In genomic region chr9:137242329-137243204, GRCh38 we compare ENCODE assay signal across 8 cellular contexts. TPM values are rescaled to one million over a fixed set of nuclear protein-coding genes. Genes with fewer than 3 reads are reported as not detected.
DNase-seq lines count a peak whose midpoint lies in the region; ATAC-seq, FAIRE-seq and TF ChIP-seq lines count a peak whose summit lies in the region.

No MANE protein-coding gene starts in this region.

- no peak for TF ChIP-seq CTCF in CD4-positive, alpha-beta T cell (IDR thresholded peaks at IDR 0.05)
- no peak for TF ChIP-seq CTCF in OCI-LY7 (conservative IDR thresholded peaks at IDR 0.05; ENCODE audit: low read length)
- no peak for TF ChIP-seq CTCF in endothelial cell of umbilical vein (IDR thresholded peaks at IDR 0.05; ENCODE audit: extremely low read depth in 1 of 2, insufficient read depth in 1 of 2, low read depth in 1 of 2, low read length in 2 of 2)
- no peak for TF ChIP-seq CTCF in osteoblast (IDR thresholded peaks at IDR 0.05; ENCODE audit: extremely low read depth, low read depth, low read length)

- CTCF ChIA-PET in CD4-positive, alpha-beta T cell (lab: Charles Lee): interaction anchor here (1.3 kb wide), 1 partner anchor 12 kb away, joined by 4 read pairs; the partner anchor contains the start of gene NELFB
- CTCF ChIA-PET in OCI-LY7 (lab: Charles Lee; ENCODE audit: unreplicated experiment) (no interaction called here), endothelial cell of umbilical vein (lab: Charles Lee) (interaction anchor here (0.9 kb wide), 1 partner anchor 12 kb away, joined by 6 read pairs; the partner anchor contains the start of gene NELFB)

- H3K27me3 Mint-ChIP-seq in CD4-positive, alpha-beta T cell: no peaks in the 10 kb centered on the region

- intact Hi-C loops in CD4-positive, alpha-beta T cell (cut with DNase I, micrococcal nuclease): no loop called here
- intact Hi-C loops in OCI-LY7 (cut with micrococcal nuclease; ENCODE audit: unreplicated experiment): no loop called here
- intact Hi-C loops in endothelial cell of umbilical vein (cut with micrococcal nuclease): no loop called here

- peak overlapping the region; percentile 85 for H3K4me3 Mint-ChIP-seq in CD4-positive, alpha-beta T cell

- H3K4me2 ChIP-seq in OCI-LY7 (ENCODE audit: low read length): peak overlapping the region; percentile 99
- peak overlapping the region; percentile 85 for H3K4me2 ChIP-seq in endothelial cell of umbilical vein (ENCODE audit: insufficient read depth, low read length)
- peak overlapping the region; percentile 88 for H3K4me2 ChIP-seq in osteoblast (ENCODE audit: insufficient read depth, low read length)

- no peak for FAIRE-seq in endothelial cell of umbilical vein (lab: Jason Lieb, UNC)

- peaks cover 17% of the 10 kb centered on the region for H3K4me1 Mint-ChIP-seq in CD4-positive, alpha-beta T cell (ENCODE audit: low read depth)

- no TSS peak for BruUV-seq in OCI-LY7 (replicated peaks; lab: Mats Ljungman, UMichigan)
- BruUV-seq in endothelial cell of umbilical vein (replicated peaks; lab: Mats Ljungman, UMichigan): no TSS peak

- peak overlapping the region; percentile 89 for H3K27ac Mint-ChIP-seq in CD4-positive, alpha-beta T cell

- dilution Hi-C loops in endothelial cell of umbilical vein (cut with MboI; ENCODE audit: extremely low pct_ligation_motif_present, low sequenced_read_pairs): no loop called here

- no peaks in the 10 kb centered on the region for H3K9me3 Mint-ChIP-seq in CD4-positive, alpha-beta T cell

- peak overlapping the region; percentile 64 for H3K9ac ChIP-seq in endothelial cell of umbilical vein (replicated peaks; ENCODE audit: extremely low read depth, insufficient read depth, low read length)

- H3K4me3 ChIP-seq in OCI-LY7 (ENCODE audit: low read depth, low read length, poor library complexity, severe bottlenecking) (peak overlapping the region; percentile 98), endothelial cell of umbilical vein (replicated peaks in 1 of 3; ENCODE audit: insufficient read depth in 1 of 3, low read depth in 1 of 3, low read length in 3 of 3) (peak overlapping the region; percentile 70 to 73 (median 72)), osteoblast (ENCODE audit: insufficient read depth, low read length) (peak overlapping the region; percentile 89)

- H3K9me3 ChIP-seq in CD4-positive, alpha-beta T cell (ENCODE audit: control insufficient read depth, low read length): no peaks in the 10 kb centered on the region
- no peaks in the 10 kb centered on the region for H3K9me3 ChIP-seq in OCI-LY7 (ENCODE audit: low read length)
- H3K9me3 ChIP-seq in endothelial cell of umbilical vein (replicated peaks; ENCODE audit: control insufficient read depth, insufficient read depth, low read length): no peaks in the 10 kb centered on the region
- no peaks in the 10 kb centered on the region for H3K9me3 ChIP-seq in osteoblast (ENCODE audit: low read depth, low read length)

- no peak for ATAC-seq in CD4-positive, alpha-beta T cell (ENCODE audit: poor library complexity)
- ATAC-seq in HG03521 (IDR thresholded peaks at IDR 0.05; ENCODE audit: unreplicated experiment): no peak

- no peaks in the 10 kb centered on the region for H3K9me2 ChIP-seq in OCI-LY7 (ENCODE audit: insufficient read depth, low read length)

- no peak overlapping the region for H2AFZ ChIP-seq in OCI-LY7 (ENCODE audit: low read length)
- no peak overlapping the region for H2AFZ ChIP-seq in endothelial cell of umbilical vein (ENCODE audit: low read depth, low read length)
- no peak overlapping the region for H2AFZ ChIP-seq in osteoblast (ENCODE audit: low read length)

- no peaks in the 10 kb centered on the region for H3K9me1 ChIP-seq in endothelial cell of umbilical vein (replicated peaks; ENCODE audit: control insufficient read depth, extremely low read depth, insufficient read depth, low read length)

- H3K36me3 ChIP-seq in OCI-LY7 (ENCODE audit: insufficient read depth, low read length) (peaks cover 28% of the 10 kb centered on the region), endothelial cell of umbilical vein (ENCODE audit: control insufficient read depth in 2 of 2, extremely low read depth in 1 of 2, insufficient read depth in 2 of 2, low read length in 2 of 2) (peaks cover 6 to 16% of the 10 kb centered on the region in 2 experiments), osteoblast (ENCODE audit: insufficient read depth, low read length) (peaks cover 20% of the 10 kb centered on the region)

- TF ChIP-seq POLR2A in endothelial cell of umbilical vein (IDR thresholded peaks at IDR 0.05; ENCODE audit: low read depth, low read length): no peak

- H4K20me1 ChIP-seq in OCI-LY7 (ENCODE audit: insufficient read depth, low read length) (peaks cover 14% of the 10 kb centered on the region), endothelial cell of umbilical vein (replicated peaks; ENCODE audit: control insufficient read depth, extremely low read depth, insufficient read depth, low read length) (no peaks in the 10 kb centered on the region), osteoblast (ENCODE audit: insufficient read depth, low read length) (peaks cover 31% of the 10 kb centered on the region)

- H3K79me2 ChIP-seq in OCI-LY7 (ENCODE audit: insufficient read depth, low read depth, low read length): peaks cover 34% of the 10 kb centered on the region
- peaks cover 25% of the 10 kb centered on the region for H3K79me2 ChIP-seq in endothelial cell of umbilical vein (ENCODE audit: control insufficient read depth, insufficient read depth, low read length)
- H3K79me2 ChIP-seq in osteoblast (ENCODE audit: insufficient read depth, low read length): peaks cover 38% of the 10 kb centered on the region

- H3K4me1 ChIP-seq in OCI-LY7 (ENCODE audit: insufficient read depth, low read length, poor library complexity, severe bottlenecking) (peaks cover 51% of the 10 kb centered on the region), endothelial cell of umbilical vein (ENCODE audit: control insufficient read depth, extremely low read depth, insufficient read depth, low read length) (peaks cover 13% of the 10 kb centered on the region), osteoblast (ENCODE audit: insufficient read depth, low read length) (peaks cover 8% of the 10 kb centered on the region)

- H3K36me3 Mint-ChIP-seq in CD4-positive, alpha-beta T cell (ENCODE audit: low read depth): peaks cover 22% of the 10 kb centered on the region

- peak overlapping the region; percentile 53 for H3K27ac ChIP-seq in CD4-positive, alpha-beta T cell (ENCODE audit: low read depth, low read length)
- H3K27ac ChIP-seq in OCI-LY7 (ENCODE audit: low read depth, low read length, poor library complexity, severe bottlenecking): peak overlapping the region; percentile 39
- H3K27ac ChIP-seq in endothelial cell of umbilical vein (ENCODE audit: insufficient read depth, low read depth, low read length): peak overlapping the region; percentile 46
- H3K27ac ChIP-seq in osteoblast (ENCODE audit: low read depth, low read length): peak overlapping the region; percentile 34

- no peaks in the 10 kb centered on the region for H3K27me3 ChIP-seq in CD4-positive, alpha-beta T cell (ENCODE audit: control insufficient read depth, insufficient read depth, low read length)
- H3K27me3 ChIP-seq in endothelial cell of umbilical vein (ENCODE audit: control insufficient read depth in 2 of 2, insufficient read depth in 2 of 2, low read length in 2 of 2): no peaks in the 10 kb centered on the region
- no peaks in the 10 kb centered on the region for H3K27me3 ChIP-seq in osteoblast (ENCODE audit: insufficient read depth, low read length)

- peak in 1 of 10 experiments; percentile 18 for DNase-seq in CD4-positive, alpha-beta T cell
- DNase-seq in OCI-LY7 (ENCODE audit: low spot score): no peak
- no peak for DNase-seq in endothelial cell of umbilical vein (ENCODE audit: low read depth, low spot score)
- peak; percentile 80 for DNase-seq in osteoblast (ENCODE audit: insufficient read length, low spot score, missing footprints)
- DNase-seq in amygdala (lab: John Stamatoyannopoulos, UW): no peak
- DNase-seq in NCI-H1092 (lab: John Stamatoyannopoulos, UW): no peak
- no peak for DNase-seq in NCI-H510A treated with DMSO at 0.1 percent for 48 hours (lab: John Stamatoyannopoulos, UW)

- POLR2A ChIA-PET in CD4-positive, alpha-beta T cell (lab: Charles Lee): interaction anchor here (0.8 to 3.3 kb wide), 6 partner anchors 11 to 156 kb away, joined by 3 to 27 read pairs (median 6); partner anchors contain the start of genes DPP7, MAN1B1, NELFB and TPRN
- POLR2A ChIA-PET in OCI-LY7 (lab: Charles Lee): interaction anchor here (1.5 kb wide), 1 partner anchor 11 kb away, joined by 7 read pairs; no protein-coding TSS in a partner anchor
- POLR2A ChIA-PET in endothelial cell of umbilical vein (lab: Charles Lee): interaction anchor here (0.7 to 5.0 kb wide), 7 partner anchors 10 to 186 kb away, joined by 3 to 66 read pairs (median 5); partner anchors contain the start of genes MAN1B1, NELFB, STPG3 and TOR4A

RNA-seq across cellular contexts. Expression of gene TUBB4B, which starts 1.5 kb away (rescaled TPM):
- total RNA-seq in CD4-positive, alpha-beta T cell: 10 to 100 TPM; 93.8 to 98.2 TPM
- total RNA-seq in OCI-LY7 (2014; rRNA removed; shearing (Covaris generic)): 376 and 417 TPM in 2 replicates
- total RNA-seq in OCI-LY7 (2022) (402 and 443 TPM in 2 replicates), endothelial cell of umbilical vein (546 and 558 TPM in 2 replicates), osteoblast (67.7 and 74.0 TPM in 2 replicates)
- polyA plus RNA-seq in endothelial cell of umbilical vein: 418 and 439 TPM in 2 replicates
- polyA plus RNA-seq in endothelial cell of umbilical vein (2011; cell fraction: cytosol; rRNA removed): 440 and 482 TPM in 2 replicates
- polyA plus RNA-seq in endothelial cell of umbilical vein (2011; cell fraction: nucleus; rRNA removed): 302 and 352 TPM in 2 replicates
- 344 and 522 TPM in 2 replicates for polyA plus RNA-seq in endothelial cell of umbilical vein (2012)
- polyA minus RNA-seq in endothelial cell of umbilical vein: 231 and 299 TPM in 2 replicates
- polyA minus RNA-seq in endothelial cell of umbilical vein (2011; cell fraction: cytosol; rRNA and poly(A)+ RNA removed): 405 TPM
- polyA minus RNA-seq in endothelial cell of umbilical vein (2011; cell fraction: nucleus; rRNA and poly(A)+ RNA removed): 104 and 126 TPM in 2 replicates

RNA-seq across cellular contexts. Expression of gene STPG3, which starts 8.5 kb away (rescaled TPM):
- total RNA-seq in CD4-positive, alpha-beta T cell: not detected
- total RNA-seq in OCI-LY7 (2014; rRNA removed; shearing (Covaris generic)): 0.73 TPM in 1 of 2 replicates, not detected in the other
- 1.7 and 2.7 TPM in 2 replicates for total RNA-seq in OCI-LY7 (2022)
- total RNA-seq in endothelial cell of umbilical vein: not detected in 2 replicates
- not detected in 2 replicates for polyA plus RNA-seq in endothelial cell of umbilical vein
- not detected in 2 replicates for polyA plus RNA-seq in endothelial cell of umbilical vein (2011; cell fraction: cytosol; rRNA removed)
- polyA plus RNA-seq in endothelial cell of umbilical vein (2011; cell fraction: nucleus; rRNA removed): not detected in 2 replicates
- polyA plus RNA-seq in endothelial cell of umbilical vein (2012): 0.31 TPM in 1 of 2 replicates, not detected in the other
- polyA minus RNA-seq in endothelial cell of umbilical vein: not detected in 2 replicates
- not detected for polyA minus RNA-seq in endothelial cell of umbilical vein (2011; cell fraction: cytosol; rRNA and poly(A)+ RNA removed)
- not detected in 2 replicates for polyA minus RNA-seq in endothelial cell of umbilical vein (2011; cell fraction: nucleus; rRNA and poly(A)+ RNA removed)
- 0.36 TPM in 1 of 2 replicates, not detected in the other for total RNA-seq in osteoblast

RNA-seq across cellular contexts. Expression of gene SLC34A3, which starts 11.9 kb away (rescaled TPM):
- not detected for total RNA-seq in CD4-positive, alpha-beta T cell
- total RNA-seq in OCI-LY7 (2014; rRNA removed; shearing (Covaris generic)): 0.15 TPM in 1 of 2 replicates, not detected in the other
- total RNA-seq in OCI-LY7 (2022) (not detected in 2 replicates), endothelial cell of umbilical vein (not detected in 2 replicates), osteoblast (not detected in 2 replicates)
- not detected in 2 replicates for polyA plus RNA-seq in endothelial cell of umbilical vein
- polyA plus RNA-seq in endothelial cell of umbilical vein (2011; cell fraction: cytosol; rRNA removed): not detected in 2 replicates
- not detected in 2 replicates for polyA plus RNA-seq in endothelial cell of umbilical vein (2011; cell fraction: nucleus; rRNA removed)
- 0.15 TPM in 1 of 2 replicates, not detected in the other for polyA plus RNA-seq in endothelial cell of umbilical vein (2012)
- polyA minus RNA-seq in endothelial cell of umbilical vein: not detected in 2 replicates
- polyA minus RNA-seq in endothelial cell of umbilical vein (2011; cell fraction: cytosol; rRNA and poly(A)+ RNA removed): 0.41 TPM
- polyA minus RNA-seq in endothelial cell of umbilical vein (2011; cell fraction: nucleus; rRNA and poly(A)+ RNA removed): not detected in 2 replicates

RNA-seq across cellular contexts. Expression of gene NELFB, which starts 12.6 kb away (rescaled TPM):
- total RNA-seq in CD4-positive, alpha-beta T cell: 10 to 100 TPM; 20.7 to 21.2 TPM
- total RNA-seq in OCI-LY7 (2014; rRNA removed; shearing (Covaris generic)): 59.5 and 62.6 TPM in 2 replicates
- total RNA-seq in OCI-LY7 (2022) (74.8 and 76.1 TPM in 2 replicates), endothelial cell of umbilical vein (70.2 and 76.1 TPM in 2 replicates), osteoblast (46.0 and 47.4 TPM in 2 replicates)
- 61.8 and 62.3 TPM in 2 replicates for polyA plus RNA-seq in endothelial cell of umbilical vein
- 58.8 and 77.9 TPM in 2 replicates for polyA plus RNA-seq in endothelial cell of umbilical vein (2011; cell fraction: cytosol; rRNA removed)
- polyA plus RNA-seq in endothelial cell of umbilical vein (2011; cell fraction: nucleus; rRNA removed): 68.2 and 70.6 TPM in 2 replicates
- polyA plus RNA-seq in endothelial cell of umbilical vein (2012): 63.3 and 64.5 TPM in 2 replicates
- polyA minus RNA-seq in endothelial cell of umbilical vein: 33.7 and 42.3 TPM in 2 replicates
- 77.9 TPM for polyA minus RNA-seq in endothelial cell of umbilical vein (2011; cell fraction: cytosol; rRNA and poly(A)+ RNA removed)
- polyA minus RNA-seq in endothelial cell of umbilical vein (2011; cell fraction: nucleus; rRNA and poly(A)+ RNA removed): 14.0 and 17.6 TPM in 2 replicates

RNA-seq across cellular contexts. Expression of gene RNF224, which starts 15.3 kb away (rescaled TPM):
- total RNA-seq in CD4-positive, alpha-beta T cell: under 1 TPM in 1 of 2 experiments, not detected in 1; 0.14 TPM
- total RNA-seq in OCI-LY7 (2014; rRNA removed; shearing (Covaris generic)): 0.13 TPM in 1 of 2 replicates, not detected in the other
- total RNA-seq in OCI-LY7 (2022) (0.30 TPM in 1 of 2 replicates, not detected in the other), endothelial cell of umbilical vein (not detected in 2 replicates), osteoblast (under 0.01 TPM in 1 of 2 replicates, not detected in the other)
- polyA plus RNA-seq in endothelial cell of umbilical vein: not detected in 2 replicates
- not detected in 2 replicates for polyA plus RNA-seq in endothelial cell of umbilical vein (2011; cell fraction: cytosol; rRNA removed)
- not detected in 2 replicates for polyA plus RNA-seq in endothelial cell of umbilical vein (2011; cell fraction: nucleus; rRNA removed)
- polyA plus RNA-seq in endothelial cell of umbilical vein (2012): 0.09 and 0.11 TPM in 2 replicates
- polyA minus RNA-seq in endothelial cell of umbilical vein: not detected in 2 replicates
- polyA minus RNA-seq in endothelial cell of umbilical vein (2011; cell fraction: cytosol; rRNA and poly(A)+ RNA removed): not detected
- not detected in 2 replicates for polyA minus RNA-seq in endothelial cell of umbilical vein (2011; cell fraction: nucleus; rRNA and poly(A)+ RNA removed)
